In genomic region chr10:4053940-4054339, GRCh38 we compare ENCODE assay signal across 17 cellular contexts.
DNase-seq lines count a peak whose midpoint lies in the region; ATAC-seq, FAIRE-seq and TF ChIP-seq lines count a peak whose summit lies in the region.
"Had no signal": no experiment of that assay in that cellular context is flagged by ENCODE, and none has a peak within 500 bp of the region (broad histone marks: within the 10 kb centered on the region; RNA-seq: fewer than 3 reads in every experiment).

No MANE protein-coding gene starts in this region.

- no peak for TF ChIP-seq EP300 in K562 (IDR thresholded peaks at IDR 0.05; ENCODE audit: low read length)
- peak in 1 of 4 donors; percentile 14 for TF ChIP-seq EP300 in sigmoid colon (IDR thresholded peaks at IDR 0.05)

- H3K9me3 ChIP-seq in K562 (replicated peaks; ENCODE audit: control insufficient read depth, insufficient read depth, low read depth, low read length) = no peaks in the 10 kb centered on the region
- no peaks in the 10 kb centered on the region for H3K9me3 ChIP-seq in sigmoid colon
- no peaks in the 10 kb centered on the region for H3K9me3 ChIP-seq in aorta (ENCODE audit: control insufficient read depth, low read length)
- no peaks in the 10 kb centered on the region for H3K9me3 ChIP-seq in PC-9 (ENCODE audit: insufficient read depth, low read depth)
- H3K9me3 ChIP-seq: ascending aorta had no signal

- H3F3A ChIP-seq in PC-9 (ENCODE audit: insufficient read depth, low read depth) = no peaks in the 10 kb centered on the region

- TF ChIP-seq POLR2A in K562 (conservative IDR thresholded peaks at IDR 0.05) (no peak), sigmoid colon (IDR thresholded peaks at IDR 0.05) (no peak)

- WGBS in K562 (ENCODE audit: insufficient coverage, low coverage, missing lambda C conversion rate) = 12% methylated on average over 8 of the region's 8 CpGs
- 77 to 83% methylated on average over 8 of the region's 8 CpGs for WGBS in sigmoid colon, 2 donors
- 92 to 94% methylated on average over 8 of the region's 8 CpGs for WGBS in aorta, 2 donors

- no peak for ATAC-seq in K562
- ATAC-seq in aorta (ENCODE audit: low FRiP score) = no peak
- ATAC-seq: activated CD8-positive, alpha-beta T cell treated with anti-CD3 and anti-CD28 coated beads for 36 hours; T-cell had no signal

- intact Hi-C loops in K562 (cut with micrococcal nuclease) = no loop called here
- intact Hi-C loops in sigmoid colon (cut with DNase I) = no loop called here
- intact Hi-C loops in aorta (cut with DNase I) = loop anchor here in 1 of 2 donors (5.0 to 10.0 kb wide), 2 partner anchors 107 to 269 kb away; partner anchors contain the start of gene KLF6
- intact Hi-C loops in PC-9 (cut with micrococcal nuclease; ENCODE audit: unreplicated experiment) = loop anchor here (10.0 kb wide), 1 partner anchor 711 kb away; no protein-coding TSS in a partner anchor

- in situ Hi-C loops in K562 (cut with MboI) = no loop called here

- CTCF ChIA-PET in K562 (lab: Yijun Ruan, JAX; ENCODE audit: low intra/inter-chr PET ratio) = no interaction called here
- CTCF ChIA-PET in PC-9 (lab: Charles Lee) = no interaction called here

- H3K4me1 ChIP-seq in K562 (replicated peaks in 1 of 2; ENCODE audit: control insufficient read depth in 2 of 2, insufficient read depth in 2 of 2, low read length in 2 of 2) = no peaks in the 10 kb centered on the region
- H3K4me1 ChIP-seq in sigmoid colon = peaks cover 0 to 54% (median 35%) of the 10 kb centered on the region in 4 donors
- H3K4me1 ChIP-seq in aorta (ENCODE audit: control insufficient read depth in 1 of 2, insufficient read depth in 2 of 2, low read length in 2 of 2) = peaks cover 2 to 6% of the 10 kb centered on the region in 2 donors
- no peaks in the 10 kb centered on the region for H3K4me1 ChIP-seq in PC-9 (replicated peaks; ENCODE audit: insufficient read depth)

- no peaks in the 10 kb centered on the region for H3K9me2 ChIP-seq in PC-9 (ENCODE audit: insufficient read depth)

- H3K4me3 ChIP-seq in HL-60 (replicated peaks; ENCODE audit: insufficient read depth, low read length) = no peak overlapping the region
- no peak overlapping the region for H3K4me3 ChIP-seq in K562
- H3K4me3 ChIP-seq in sigmoid colon = no peak overlapping the region
- H3K4me3 ChIP-seq in aorta (ENCODE audit: low read length in 2 of 2) = no peak overlapping the region
- H3K4me3 ChIP-seq in H7 (ENCODE audit: insufficient read depth, low read depth, low read length) = no peak overlapping the region
- H3K4me3 ChIP-seq in PC-9 = no peak overlapping the region
- H3K4me3 ChIP-seq: ascending aorta had no signal

- H3K79me2 ChIP-seq in K562 (ENCODE audit: control insufficient read depth, insufficient read depth, low read length) (no peaks in the 10 kb centered on the region), PC-9 (ENCODE audit: low read depth) (no peaks in the 10 kb centered on the region)

- H3K4me2 ChIP-seq in K562 (ENCODE audit: insufficient read depth, low read length) (no peak overlapping the region), PC-9 (no peak overlapping the region)

- FAIRE-seq in K562 (lab: Jason Lieb, UNC) = no peak

- H2AFZ ChIP-seq in K562 (ENCODE audit: low read depth, low read length) (no peak overlapping the region), PC-9 (no peak overlapping the region)

- H3K9ac ChIP-seq in K562 (ENCODE audit: insufficient read depth in 1 of 2, low read depth in 2 of 2, low read length in 2 of 2) = no peak overlapping the region

- POLR2A ChIA-PET in K562 (lab: Yijun Ruan, JAX) (no interaction called here), PC-9 (lab: Charles Lee; ENCODE audit: unreplicated experiment) (no interaction called here)

- DNase-seq in HL-60 (ENCODE audit: low read depth in 1 of 2, low spot score in 1 of 2) = peak; percentile 15 to 52
- peak; percentile 94 for DNase-seq in NOMO-1 treated with DMSO at 0.1 percent for 48 hours (lab: John Stamatoyannopoulos, UW; ENCODE audit: unreplicated experiment)
- no peak for DNase-seq in K562 (ENCODE audit: extremely low read depth in 1 of 4, low spot score in 3 of 4)
- no peak for DNase-seq in sigmoid colon
- DNase-seq in aorta = no peak
- no peak for DNase-seq in H7
- DNase-seq in PC-9 = no peak
- DNase-seq: activated CD8-positive, alpha-beta T cell treated with anti-CD3 and anti-CD28 coated beads for 36 hours; activated naive CD4-positive, alpha-beta T cell treated with Interleukin-2 at 50 U/mL for 16 hours; activated T-cell treated with anti-CD3 and anti-CD28 coated beads, Interleukin-2, amount 50 U/mL, for 1 hour; DMS79 treated with DMSO at 0.1 percent for 48 hours; HFFc6; NCI-H1694; stimulated activated CD4-positive, alpha-beta T cell treated with anti-CD3 and anti-CD28 coated beads, Interleukin-12 subunit alpha, Interleukin-12 subunit beta, amount 100 ng/mL, for 4 hours; T-cell; WERI-Rb-1 had no signal

- H3K27me3 ChIP-seq in HL-60 (ENCODE audit: insufficient read depth, poor library complexity, severe bottlenecking) (no peaks in the 10 kb centered on the region), K562 (ENCODE audit: control insufficient read depth in 2 of 2, insufficient read depth in 2 of 2, low read length in 2 of 2) (peaks cover 0 to 6% of the 10 kb centered on the region in 2 experiments; a peak in 2 of 5 replicates), sigmoid colon (no peaks in the 10 kb centered on the region), aorta (ENCODE audit: control insufficient read depth in 1 of 2, insufficient read depth in 2 of 2, low read length in 1 of 2) (no peaks in the 10 kb centered on the region), H7 (ENCODE audit: control insufficient read depth, insufficient read depth, low read length) (no peaks in the 10 kb centered on the region), PC-9 (ENCODE audit: insufficient read depth, low read depth) (no peaks in the 10 kb centered on the region)
- H3K27me3 ChIP-seq: ascending aorta had no signal

- H4K20me1 ChIP-seq in K562 (replicated peaks; ENCODE audit: control insufficient read depth, insufficient read depth, low read length) = no peaks in the 10 kb centered on the region
- no peaks in the 10 kb centered on the region for H4K20me1 ChIP-seq in PC-9 (ENCODE audit: insufficient read depth)

- H3K9me1 ChIP-seq in K562 (ENCODE audit: control insufficient read depth, insufficient read depth, low read length) = no peaks in the 10 kb centered on the region

- peak overlapping the region; percentile 32; the same call in 1 of the 2 replicates for H3K27ac ChIP-seq in HL-60 (replicated peaks)
- no peak overlapping the region for H3K27ac ChIP-seq in K562 (ENCODE audit: extremely low read depth, low read depth, low read length)
- H3K27ac ChIP-seq in sigmoid colon = peak overlapping the region in 3 of 4 donors; percentile 43 to 67 (median 57)
- no peak overlapping the region for H3K27ac ChIP-seq in aorta (ENCODE audit: low read depth in 1 of 2, low read length in 2 of 2)
- no peak overlapping the region for H3K27ac ChIP-seq in PC-9
- H3K27ac ChIP-seq: ascending aorta, WERI-Rb-1 had no signal

- no peak for TF ChIP-seq RAD21 in K562 (CRISPR knock-in tag; conservative IDR thresholded peaks at IDR 0.05 in 1 of 2, IDR thresholded peaks at IDR 0.05 in 1 of 2)

- H3K36me3 ChIP-seq in K562 (ENCODE audit: control insufficient read depth, insufficient read depth, low read length) (no peaks in the 10 kb centered on the region), sigmoid colon (no peaks in the 10 kb centered on the region), aorta (ENCODE audit: control insufficient read depth in 1 of 2, insufficient read depth in 2 of 2, low read length in 1 of 2) (no peaks in the 10 kb centered on the region), H7 (replicated peaks; ENCODE audit: control insufficient read depth, insufficient read depth, low read length) (no peaks in the 10 kb centered on the region), PC-9 (ENCODE audit: low read depth) (no peaks in the 10 kb centered on the region)
- H3K36me3 ChIP-seq: ascending aorta, WERI-Rb-1 had no signal

- TF ChIP-seq CTCF in HL-60 (IDR thresholded peaks at IDR 0.05; ENCODE audit: insufficient read depth, low read length) (no peak), K562 (IDR thresholded peaks at IDR 0.05 in 2 of 3, conservative IDR thresholded peaks at IDR 0.05 in 1 of 3; ENCODE audit: insufficient read depth in 2 of 3, low read depth in 1 of 3, low read length in 3 of 3) (no peak), sigmoid colon (IDR thresholded peaks at IDR 0.05) (no peak), PC-9 (conservative IDR thresholded peaks at IDR 0.05) (no peak)

- BruUV-seq in K562 (replicated peaks; lab: Mats Ljungman, UMichigan) (no TSS peak), PC-9 (replicated peaks; lab: Mats Ljungman, UMichigan) (no TSS peak)

TF ChIP-seq in K562, 482 proteins besides CTCF, POLR2A, EP300 and RAD21:
- TF ChIP-seq ATF3 (IDR thresholded peaks at IDR 0.05) (peak; percentile 58; the same call in 1 of the 2 replicates), ATF3 (CRISPR knock-in tag; conservative IDR thresholded peaks at IDR 0.05) (no peak), PHB2 (IDR thresholded peaks at IDR 0.05; ENCODE audit: low read depth) (no peak), ZNF589 (CRISPR knock-in tag; IDR thresholded peaks at IDR 0.05; ENCODE audit: low read depth) (no peak), ZNF766 (CRISPR knock-in tag; conservative IDR thresholded peaks at IDR 0.05) (0 out of 2 replicates have a peak, but pooled peaks have one; percentile 56), CEBPG (CRISPR knock-in tag; IDR thresholded peaks at IDR 0.05) (no peak), CEBPG (tag; conservative IDR thresholded peaks at IDR 0.05 in 1 of 2, IDR thresholded peaks at IDR 0.05 in 1 of 2) (0 out of 4 replicates have a peak, but pooled peaks of 1 of the 2 experiments have one; percentile 25)

Comparison
In these comparisons a context has a peak if more than half of its experiments do, and no peak if none do; other contexts are left out.
1. DNase-seq: peak in HL-60 (2 of 2) and NOMO-1 treated with DMSO at 0.1 percent for 48 hours (single experiment); none in K562 (0 of 4), sigmoid colon (single experiment), aorta (0 of 2), H7 (single experiment) and PC-9 (0 of 2).
2. H3K27ac ChIP-seq: peak in HL-60 (single experiment) and sigmoid colon (3 of 4); none in K562 (single experiment), aorta (0 of 2) and PC-9 (single experiment).